12 cellular contexts compared by ENCODE assay signal in the genomic region with DNA sequence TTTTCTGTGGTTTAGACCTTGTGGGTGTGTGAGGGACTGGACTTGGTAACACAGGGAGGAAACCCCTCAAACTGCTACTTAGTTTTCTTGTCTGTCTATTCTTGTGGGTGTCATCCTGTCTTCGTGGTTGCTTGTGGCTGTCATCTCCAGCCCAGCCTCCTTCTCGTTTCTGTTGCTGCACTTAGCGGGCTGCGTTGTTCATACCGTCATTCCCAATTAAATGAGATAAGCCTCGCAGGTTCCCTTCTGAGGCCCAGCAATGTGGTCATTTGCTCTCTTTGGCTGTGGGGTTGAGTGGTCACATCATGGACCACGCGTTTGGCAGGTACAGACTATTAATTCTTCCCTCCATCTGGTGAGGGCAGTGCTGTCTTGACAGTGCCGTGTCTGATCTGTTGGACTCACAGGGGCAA. TPM values are rescaled to one million over a fixed set of nuclear protein-coding genes. Genes with fewer than 3 reads are reported as not detected.
A peak's percentile ranks its signal among the peaks of the same experiment; 100 is the strongest.
DNase-seq lines count a peak whose midpoint lies in the region; ATAC-seq and TF ChIP-seq lines count a peak whose summit lies in the region.
"Had no signal": no experiment of that assay in that cellular context is flagged by ENCODE, and none has a peak within 500 bp of the region (broad histone marks: within the 10 kb centered on the region; RNA-seq: fewer than 3 reads in every experiment).

No MANE protein-coding gene starts in this region.

- H3K4me3 Mint-ChIP-seq in activated naive CD8-positive, alpha-beta T cell treated with anti-CD3 and anti-CD28 coated beads for 36 hours = peak overlapping the region; percentile 2

- peaks cover 18 to 100% (median 85%) of the 10 kb centered on the region in 11 experiments; a peak in 20 of 22 replicates for H4K20me1 ChIP-seq in BLaER1 treated with 17β-estradiol and CSF1 and Interleukin-3, amounts not matched to agents 10 nM and 100 nM

- TF ChIP-seq CTCF in thyroid gland (IDR thresholded peaks at IDR 0.05) = no peak

- 89 to 97% methylated on average over 9 of the region's 9 CpGs for WGBS in thyroid gland, 2 donors

- TF ChIP-seq POLR2A in thyroid gland (IDR thresholded peaks at IDR 0.05) = no peak

- H3K27ac Mint-ChIP-seq in activated naive CD8-positive, alpha-beta T cell treated with anti-CD3 and anti-CD28 coated beads for 36 hours = peak overlapping the region; percentile 74

- H3K9me3 Mint-ChIP-seq in activated naive CD8-positive, alpha-beta T cell treated with anti-CD3 and anti-CD28 coated beads for 36 hours = no peaks in the 10 kb centered on the region

- H3K27ac ChIP-seq in BLaER1 treated with 17β-estradiol and CSF1 and Interleukin-3, amounts not matched to agents 10 nM and 100 nM = no peak overlapping the region
- H3K27ac ChIP-seq in thyroid gland = no peak overlapping the region
- H3K27ac ChIP-seq: left lung, PC-9, suprapubic skin had no signal

- peaks cover 77% of the 10 kb centered on the region for H3K4me1 Mint-ChIP-seq in activated naive CD8-positive, alpha-beta T cell treated with anti-CD3 and anti-CD28 coated beads for 36 hours

- H3K4me2 ChIP-seq in BLaER1 treated with 17β-estradiol and CSF1 and Interleukin-3, amounts not matched to agents 10 nM and 100 nM = peak overlapping the region in 10 of 11 experiments; percentile 13 to 61 (median 33); a peak in 18 of 22 replicates
- H3K4me2 ChIP-seq: PC-9 had no signal

- peak; percentile 48 for DNase-seq in OCI-M1 (lab: John Stamatoyannopoulos, UW)
- peak; percentile 43 for DNase-seq in activated naive CD8-positive, alpha-beta T cell treated with anti-CD3 and anti-CD28 coated beads for 36 hours
- no peak for DNase-seq in thyroid gland
- no peak for DNase-seq in OCI-M2 (lab: John Stamatoyannopoulos, UW; ENCODE audit: unreplicated experiment)
- DNase-seq: glutamatergic neuron, left lung, PC-9 had no signal

- peaks cover 0 to 28% (median 15%) of the 10 kb centered on the region in 11 experiments; a peak in 13 of 22 replicates for H3K36me3 ChIP-seq in BLaER1 treated with 17β-estradiol and CSF1 and Interleukin-3, amounts not matched to agents 10 nM and 100 nM
- H3K36me3 ChIP-seq in thyroid gland = no peaks in the 10 kb centered on the region
- H3K36me3 ChIP-seq: left lung, suprapubic skin had no signal

- no peak overlapping the region for H3K9ac ChIP-seq in BLaER1 treated with 17β-estradiol and CSF1 and Interleukin-3, amounts not matched to agents 10 nM and 100 nM

- H3K9me3 ChIP-seq in BLaER1 treated with 17β-estradiol and CSF1 and Interleukin-3, amounts not matched to agents 10 nM and 100 nM (replicated peaks in 1 of 11) = peaks cover 0 to 7% (median 0%) of the 10 kb centered on the region in 11 experiments; a peak in 1 of 22 replicates
- H3K9me3 ChIP-seq in thyroid gland = no peaks in the 10 kb centered on the region
- H3K9me3 ChIP-seq: left lung, suprapubic skin had no signal

- intact Hi-C loops in thyroid gland (cut with DNase I) = no loop called here

- ATAC-seq in GM18907 (IDR thresholded peaks at IDR 0.05; ENCODE audit: unreplicated experiment) (peak; percentile 51), HG03045 (IDR thresholded peaks at IDR 0.05; ENCODE audit: unreplicated experiment) (no peak), GM21737 (IDR thresholded peaks at IDR 0.05; ENCODE audit: unreplicated experiment) (no peak)
- ATAC-seq: left lung had no signal

- H3K4me3 ChIP-seq in BLaER1 treated with 17β-estradiol and CSF1 and Interleukin-3, amounts not matched to agents 10 nM and 100 nM = no peak overlapping the region
- H3K4me3 ChIP-seq in thyroid gland (replicated peaks in 1 of 3) = no peak overlapping the region
- H3K4me3 ChIP-seq: left lung, PC-9, suprapubic skin had no signal

- peaks cover 54 to 82% (median 66%) of the 10 kb centered on the region in 10 experiments for H3K4me1 ChIP-seq in BLaER1 treated with 17β-estradiol and CSF1 and Interleukin-3, amounts not matched to agents 10 nM and 100 nM
- peaks cover 15 to 31% of the 10 kb centered on the region in 2 donors for H3K4me1 ChIP-seq in thyroid gland

- H3K27me3 ChIP-seq in BLaER1 treated with 17β-estradiol and CSF1 and Interleukin-3, amounts not matched to agents 10 nM and 100 nM = no peaks in the 10 kb centered on the region
- H3K27me3 ChIP-seq in thyroid gland = no peaks in the 10 kb centered on the region
- H3K27me3 ChIP-seq: left lung, suprapubic skin had no signal

- peaks cover 2% of the 10 kb centered on the region for H3K36me3 Mint-ChIP-seq in activated naive CD8-positive, alpha-beta T cell treated with anti-CD3 and anti-CD28 coated beads for 36 hours

- H3K27me3 Mint-ChIP-seq in activated naive CD8-positive, alpha-beta T cell treated with anti-CD3 and anti-CD28 coated beads for 36 hours = no peaks in the 10 kb centered on the region

RNA-seq across cellular contexts. Expression of gene PANX1, which starts 18.8 kb away (rescaled TPM):
- total RNA-seq in activated naive CD8-positive, alpha-beta T cell treated with anti-CD3 and anti-CD28 coated beads for 36 hours = 10 to 100 TPM; 14.1 to 14.2 TPM
- 10 to 100 TPM; 18.4 to 21.7 (median 19.1) TPM for total RNA-seq in thyroid gland

Comparison
In these comparisons a context has a peak if more than half of its experiments do, and no peak if none do; other contexts are left out.
1. DNase-seq: peak in OCI-M1 (single experiment) and activated naive CD8-positive, alpha-beta T cell treated with anti-CD3 and anti-CD28 coated beads for 36 hours (single experiment); none in thyroid gland (0 of 2) and OCI-M2 (single experiment).